In genomic region chr12:75542942-75543341, GRCh38 we compare ENCODE assay signal across 13 cellular contexts. TPM values are rescaled to one million over a fixed set of nuclear protein-coding genes. Genes with fewer than 3 reads are reported as not detected.
DNase-seq lines count a peak whose midpoint lies in the region; ATAC-seq and TF ChIP-seq lines count a peak whose summit lies in the region.
"Had no signal": no experiment of that assay in that cellular context is flagged by ENCODE, and none has a peak within 500 bp of the region (broad histone marks: within the 10 kb centered on the region; RNA-seq: fewer than 3 reads in every experiment).

No MANE protein-coding gene starts in this region.

- H3K4me2 ChIP-seq in mesenchymal stem cell (ENCODE audit: low read length, poor library complexity, severe bottlenecking), result no peak overlapping the region

- no peak overlapping the region for H3K18ac ChIP-seq in mesenchymal stem cell (ENCODE audit: low read depth in 1 of 2, low read length in 2 of 2)

- no peak overlapping the region for H4K8ac ChIP-seq in mesenchymal stem cell (ENCODE audit: low read length)

- TF ChIP-seq POLR2A in sigmoid colon (IDR thresholded peaks at IDR 0.05), result no peak

- TF ChIP-seq EP300 in sigmoid colon (IDR thresholded peaks at IDR 0.05), result no peak

- no peak overlapping the region for H3K14ac ChIP-seq in mesenchymal stem cell (ENCODE audit: low read length in 2 of 2)

- WGBS in mesenchymal stem cell, result no CpG with 5 or more reads among the region's 1 CpG
- WGBS in sigmoid colon, 2 donors, result 59 to 74% methylated on average over 1 of the region's 1 CpG

- H2BK12ac ChIP-seq in mesenchymal stem cell (ENCODE audit: low read length in 2 of 2), result no peak overlapping the region

- H3K4me1 ChIP-seq in mesenchymal stem cell (ENCODE audit: control insufficient read depth, insufficient read depth, low read depth, low read length), result no peaks in the 10 kb centered on the region
- H3K4me1 ChIP-seq in sigmoid colon, result no peaks in the 10 kb centered on the region

- no peak overlapping the region for H2BK120ac ChIP-seq in mesenchymal stem cell (ENCODE audit: low read depth, low read length)

- H2AK5ac ChIP-seq in mesenchymal stem cell (ENCODE audit: low read length, severe bottlenecking), result no peak overlapping the region

- H3K27me3 ChIP-seq in mesenchymal stem cell (ENCODE audit: control insufficient read depth in 1 of 2, insufficient read depth in 1 of 2, low read length in 2 of 2) (no peaks in the 10 kb centered on the region), sigmoid colon (no peaks in the 10 kb centered on the region)

- DNase-seq in LHCN-M2 (ENCODE audit: low read depth) (peak; percentile 71), OCI-M1 (lab: John Stamatoyannopoulos, UW) (peak; percentile 61), fibroblast of gingiva (ENCODE audit: low read depth) (peak; percentile 71), mesenchymal stem cell (peak; percentile 32), sigmoid colon (no peak), coronary artery (ENCODE audit: low spot score) (no peak)
- DNase-seq: Karpas-422, NCI-H1436, NCI-H2029, SHP77 had no signal

- H3K4ac ChIP-seq in mesenchymal stem cell (ENCODE audit: low read depth in 1 of 2, low read length in 2 of 2), result no peak overlapping the region

- no peak overlapping the region for H3K4me3 ChIP-seq in mesenchymal stem cell (ENCODE audit: insufficient read depth in 1 of 2, low read depth in 1 of 2, low read length in 2 of 2)
- no peak overlapping the region for H3K4me3 ChIP-seq in sigmoid colon
- no peak overlapping the region for H3K4me3 ChIP-seq in coronary artery

- H3K9me3 ChIP-seq in mesenchymal stem cell (ENCODE audit: control insufficient read depth, low read length), result no peaks in the 10 kb centered on the region
- H3K9me3 ChIP-seq in sigmoid colon, result no peaks in the 10 kb centered on the region

- H4K91ac ChIP-seq in mesenchymal stem cell (ENCODE audit: low read length), result no peak overlapping the region

- no peak overlapping the region for H2BK5ac ChIP-seq in mesenchymal stem cell (ENCODE audit: low read depth, low read length, poor library complexity, severe bottlenecking)

- H3K79me1 ChIP-seq in mesenchymal stem cell (replicated peaks; ENCODE audit: low read length, poor library complexity, severe bottlenecking), result no peaks in the 10 kb centered on the region

- no peak overlapping the region for H3K23ac ChIP-seq in mesenchymal stem cell (ENCODE audit: low read length in 2 of 2)

- no peak overlapping the region for H3K9ac ChIP-seq in mesenchymal stem cell (ENCODE audit: low read length)

- no peak overlapping the region for H2AFZ ChIP-seq in mesenchymal stem cell (ENCODE audit: low read depth, low read length)

- H2BK15ac ChIP-seq in mesenchymal stem cell (ENCODE audit: low read depth, poor library complexity, severe bottlenecking), result no peak overlapping the region

- no peak for ATAC-seq in GM18498 (IDR thresholded peaks at IDR 0.05; ENCODE audit: unreplicated experiment)
- ATAC-seq: SK-N-SH treated with all-trans-retinoic acid at 6 μM for 48 hours had no signal

- H3K36me3 ChIP-seq in mesenchymal stem cell (ENCODE audit: control insufficient read depth in 1 of 2, insufficient read depth in 2 of 2, low read depth in 1 of 2, low read length in 2 of 2), result no peaks in the 10 kb centered on the region
- no peaks in the 10 kb centered on the region for H3K36me3 ChIP-seq in sigmoid colon

- H3K27ac ChIP-seq in mesenchymal stem cell (ENCODE audit: low read length, poor library complexity, severe bottlenecking) (no peak overlapping the region), sigmoid colon (no peak overlapping the region), coronary artery (no peak overlapping the region)
- H3K27ac ChIP-seq: C4-2B had no signal

- TF ChIP-seq CTCF in sigmoid colon (IDR thresholded peaks at IDR 0.05) (no peak), coronary artery (IDR thresholded peaks at IDR 0.05) (no peak)

- intact Hi-C loops in sigmoid colon (cut with DNase I), result no loop called here

RNA-seq across cellular contexts. Expression of gene KRR1, which starts 31.5 kb away (rescaled TPM):
- total RNA-seq in LHCN-M2 (2014; rRNA removed) (46.6 and 52.7 TPM in 2 replicates), sigmoid colon (10 to 100 TPM; 12.7 to 40.0 (median 29.5) TPM)
- 19.1 TPM for polyA plus RNA-seq in LHCN-M2 (2012)
- 57.8 TPM for polyA plus RNA-seq in mesenchymal stem cell (2013, experiment 1 of 2)
- polyA plus RNA-seq in mesenchymal stem cell (2013, experiment 2 of 2), result 61.2 TPM
- 10 to 100 TPM in 2 of 3 donors, 1 to 10 TPM in 1; 9.7 to 20.3 (median 10.8) TPM for polyA plus RNA-seq in sigmoid colon

Comparison
In these comparisons a context has a peak if more than half of its experiments do, and no peak if none do; other contexts are left out.
1. DNase-seq: peak in LHCN-M2 (single experiment), OCI-M1 (single experiment), fibroblast of gingiva (single experiment) and mesenchymal stem cell (single experiment); none in sigmoid colon (single experiment) and coronary artery (single experiment).